ENCODE assay signal across 16 cellular contexts in genomic region chr12:112001555-112001954, GRCh38. TPM values are rescaled to one million over a fixed set of nuclear protein-coding genes. Genes with fewer than 3 reads are reported as not detected.
DNase-seq lines count a peak whose midpoint lies in the region; ATAC-seq, FAIRE-seq and TF ChIP-seq lines count a peak whose summit lies in the region.
"Had no signal": no experiment of that assay in that cellular context is flagged by ENCODE, and none has a peak within 500 bp of the region (broad histone marks: within the 10 kb centered on the region; RNA-seq: fewer than 3 reads in every experiment).

No MANE protein-coding gene starts in this region.

- FAIRE-seq in GM12891 (lab: Jason Lieb, UNC): no peak

- H3K4me1 Mint-ChIP-seq in T-helper 1 cell treated with Interleukin-12 subunit alpha and Interleukin-12 subunit beta and Interleukin-4 antibody, amounts not matched to agents 30 μg/mL and 1 μg/mL, for 36 hours (ENCODE audit: low read depth): peaks cover 53% of the 10 kb centered on the region
- H3K4me1 Mint-ChIP-seq: neural progenitor cell had no signal

- no peaks in the 10 kb centered on the region for H3K27me3 ChIP-seq in Peyer's patch
- H3K27me3 ChIP-seq in effector memory CD4-positive, alpha-beta T cell (replicated peaks; ENCODE audit: control insufficient read depth, insufficient read depth, low read length, poor library complexity, severe bottlenecking): no peaks in the 10 kb centered on the region
- H3K27me3 ChIP-seq: neural progenitor cell, transverse colon had no signal

- peak overlapping the region; percentile 44 for H3K4me3 Mint-ChIP-seq in T-helper 1 cell treated with Interleukin-12 subunit alpha and Interleukin-12 subunit beta and Interleukin-4 antibody, amounts not matched to agents 30 μg/mL and 1 μg/mL, for 36 hours
- H3K4me3 Mint-ChIP-seq: endodermal cell, neural progenitor cell had no signal

- intact Hi-C loops in left cardiac atrium (cut with DNase I): no loop called here

- H3K4me3 ChIP-seq in Peyer's patch: peak overlapping the region in 2 of 4 donors; percentile 16
- H3K4me3 ChIP-seq in effector memory CD4-positive, alpha-beta T cell (ENCODE audit: insufficient read depth, low read depth, low read length, poor library complexity, severe bottlenecking): peak overlapping the region; percentile 56
- H3K4me3 ChIP-seq: neural progenitor cell, smooth muscle cell, transverse colon had no signal

- H3K9me3 Mint-ChIP-seq in T-helper 1 cell treated with Interleukin-12 subunit alpha and Interleukin-12 subunit beta and Interleukin-4 antibody, amounts not matched to agents 30 μg/mL and 1 μg/mL, for 36 hours: no peaks in the 10 kb centered on the region
- H3K9me3 Mint-ChIP-seq: neural progenitor cell had no signal

- TF ChIP-seq CTCF in Peyer's patch (IDR thresholded peaks at IDR 0.05): no peak

- peak overlapping the region; percentile 44 for H3K27ac Mint-ChIP-seq in T-helper 1 cell treated with Interleukin-12 subunit alpha and Interleukin-12 subunit beta and Interleukin-4 antibody, amounts not matched to agents 30 μg/mL and 1 μg/mL, for 36 hours
- H3K27ac Mint-ChIP-seq: endodermal cell, neural progenitor cell had no signal

- peak; percentile 85 for ATAC-seq in stimulated activated naive CD8-positive, alpha-beta T cell treated with anti-CD3 and anti-CD28 coated beads, Interleukin-15, Interleukin-2, amounts not matched to agents 100 U/mL and 50 U/mL, for 24 hours
- no peak for ATAC-seq in left cardiac atrium

- no peak for TF ChIP-seq POLR2A in Peyer's patch (IDR thresholded peaks at IDR 0.05)
- TF ChIP-seq POLR2A in GM12891 (IDR thresholded peaks at IDR 0.05; ENCODE audit: low read depth, low read length): no peak

- H3K36me3 Mint-ChIP-seq in T-helper 1 cell treated with Interleukin-12 subunit alpha and Interleukin-12 subunit beta and Interleukin-4 antibody, amounts not matched to agents 30 μg/mL and 1 μg/mL, for 36 hours (ENCODE audit: low read depth): peaks cover 16% of the 10 kb centered on the region

- peak overlapping the region in 3 of 4 donors; percentile 2 to 46 (median 31) for H3K27ac ChIP-seq in Peyer's patch
- peak overlapping the region; percentile 67 for H3K27ac ChIP-seq in effector memory CD4-positive, alpha-beta T cell (ENCODE audit: insufficient read depth, low read length, poor library complexity, severe bottlenecking)
- H3K27ac ChIP-seq: KMS-11, neural progenitor cell, transverse colon had no signal

- no peaks in the 10 kb centered on the region for H3K4me1 ChIP-seq in Peyer's patch
- peaks cover 39% of the 10 kb centered on the region for H3K4me1 ChIP-seq in effector memory CD4-positive, alpha-beta T cell (ENCODE audit: control insufficient read depth, insufficient read depth, low read length, poor library complexity, severe bottlenecking)
- H3K4me1 ChIP-seq: neural progenitor cell had no signal

- H3K27me3 Mint-ChIP-seq in T-helper 1 cell treated with Interleukin-12 subunit alpha and Interleukin-12 subunit beta and Interleukin-4 antibody, amounts not matched to agents 30 μg/mL and 1 μg/mL, for 36 hours (ENCODE audit: low read depth): no peaks in the 10 kb centered on the region

- no peak for DNase-seq in T-helper 1 cell
- no peak for DNase-seq in Peyer's patch
- no peak for DNase-seq in effector memory CD4-positive, alpha-beta T cell
- DNase-seq in stimulated activated naive CD8-positive, alpha-beta T cell treated with anti-CD3 and anti-CD28 coated beads, Interleukin-15, Interleukin-2, amounts not matched to agents 100 U/mL and 50 U/mL, for 24 hours: no peak
- no peak for DNase-seq in GM12891 (ENCODE audit: insufficient read length, low spot score)
- DNase-seq in NCI-H2196 treated with DMSO at 0.1 percent for 48 hours (lab: John Stamatoyannopoulos, UW; ENCODE audit: unreplicated experiment): no peak
- no peak for DNase-seq in left cardiac atrium
- DNase-seq: 8988T; activated CD4-positive, alpha-beta T cell treated with anti-CD3 and anti-CD28 coated beads, Interleukin-2, amount 50 U/mL, for 48 hours; endodermal cell; heart right ventricle; transverse colon had no signal

- no peaks in the 10 kb centered on the region for H3K36me3 ChIP-seq in Peyer's patch
- H3K36me3 ChIP-seq in effector memory CD4-positive, alpha-beta T cell (ENCODE audit: control insufficient read depth, insufficient read depth, low read length): no peaks in the 10 kb centered on the region
- H3K36me3 ChIP-seq: neural progenitor cell, transverse colon had no signal

- H3K9me3 ChIP-seq in Peyer's patch: no peaks in the 10 kb centered on the region
- H3K9me3 ChIP-seq in effector memory CD4-positive, alpha-beta T cell (ENCODE audit: control insufficient read depth, low read length): no peaks in the 10 kb centered on the region
- H3K9me3 ChIP-seq: heart right ventricle, transverse colon had no signal

TF ChIP-seq in GM12891, 5 proteins besides CTCF, POLR2A, EP300 and RAD21:
- TF ChIP-seq SPI1 (IDR thresholded peaks at IDR 0.05; ENCODE audit: low read depth, low read length): no peak
- no peak for TF ChIP-seq TAF1 (IDR thresholded peaks at IDR 0.05; ENCODE audit: low read depth, low read length)
- TF ChIP-seq PAX5 (IDR thresholded peaks at IDR 0.05; ENCODE audit: insufficient read depth, low read length, severe bottlenecking): no peak
- TF ChIP-seq POU2F2 (IDR thresholded peaks at IDR 0.05; ENCODE audit: low read depth, low read length): no peak
- no peak for TF ChIP-seq POLR2AphosphoS5 (IDR thresholded peaks at IDR 0.05; ENCODE audit: low read depth, low read length)
TF ChIP-seq in GM12891: peak in this region for 0.

RNA-seq across cellular contexts. Expression of gene TMEM116, which starts 11.4 kb away (rescaled TPM):
- total RNA-seq in Peyer's patch: 10 to 100 TPM; 21.5 to 37.3 (median 35.5) TPM
- polyA plus RNA-seq in GM12891 (2012; ENCODE audit: low read depth, missing spikeins): 6.0 TPM
- 10 to 100 TPM; 11.8 to 18.8 TPM for total RNA-seq in left cardiac atrium

RNA-seq across cellular contexts. Expression of gene ERP29, which starts 11.7 kb away (rescaled TPM):
- total RNA-seq in Peyer's patch: 10 to 100 TPM; 39.8 to 62.7 (median 49.1) TPM
- 95.0 TPM for polyA plus RNA-seq in GM12891 (2012; ENCODE audit: low read depth, missing spikeins)
- 10 to 100 TPM; 42.2 to 52.3 TPM for total RNA-seq in left cardiac atrium
